Comparison of ENCODE assay signal across 8 cellular contexts in genomic region chr9:134327671-134328231, GRCh38. TPM values are rescaled to one million over a fixed set of nuclear protein-coding genes. Genes with fewer than 3 reads are reported as not detected.
A peak's percentile ranks its signal among the peaks of the same experiment; 100 is the strongest.
DNase-seq lines count a peak whose midpoint lies in the region; ATAC-seq and TF ChIP-seq lines count a peak whose summit lies in the region.

No MANE protein-coding gene starts in this region.

- H3K9me3 ChIP-seq in CD8-positive, alpha-beta memory T cell (ENCODE audit: low read length): no peaks in the 10 kb centered on the region
- H3K9me3 ChIP-seq in heart left ventricle: no peaks in the 10 kb centered on the region

- no peak for TF ChIP-seq POLR2A in heart left ventricle (IDR thresholded peaks at IDR 0.05)

- H3K27me3 Mint-ChIP-seq in CD8-positive, alpha-beta memory T cell: peaks cover 0 to 4% of the 10 kb centered on the region in 2 donors
- peaks cover 7% of the 10 kb centered on the region for H3K27me3 Mint-ChIP-seq in progenitor cell of endocrine pancreas

- 25 to 35% (median 30%) methylated on average over 7 to 10 of the region's 10 CpGs for WGBS in heart left ventricle, 4 donors

- H3K36me3 ChIP-seq in CD8-positive, alpha-beta memory T cell (ENCODE audit: insufficient read depth, low read length): no peaks in the 10 kb centered on the region
- H3K36me3 ChIP-seq in heart left ventricle: no peaks in the 10 kb centered on the region

- intact Hi-C loops in heart left ventricle (cut with DNase I): loop anchor here (2.0 to 10.0 kb wide), 15 partner anchors 37 to 260 kb away; partner anchors contain the start of gene BRD3 (in 1 of the 10)

- peak overlapping the region in 2 of 8 donors; percentile 17 to 89 for H3K27ac Mint-ChIP-seq in CD8-positive, alpha-beta memory T cell
- peak overlapping the region; percentile 95 for H3K27ac Mint-ChIP-seq in progenitor cell of endocrine pancreas

- H3K9me3 Mint-ChIP-seq in CD8-positive, alpha-beta memory T cell: no peaks in the 10 kb centered on the region
- H3K9me3 Mint-ChIP-seq in progenitor cell of endocrine pancreas (ENCODE audit: low read depth): no peaks in the 10 kb centered on the region

- POLR2A ChIA-PET in CD8-positive, alpha-beta memory T cell (lab: Charles Lee): no interaction called here

- no peak for DNase-seq in CD8-positive, alpha-beta memory T cell
- DNase-seq in heart left ventricle (peak in 3 of 5 donors; percentile 25 to 48 (median 27)), progenitor cell of endocrine pancreas (ENCODE audit: low spot score, unreplicated experiment) (no peak), GF-D8 (lab: John Stamatoyannopoulos, UW) (no peak), T1000 (lab: John Stamatoyannopoulos, UW) (no peak)
- DNase-seq in central memory CD4-positive, alpha-beta T cell: no peak

- TF ChIP-seq CTCF in VCaP (conservative IDR thresholded peaks at IDR 0.05): no peak
- no peak for TF ChIP-seq CTCF in heart left ventricle (IDR thresholded peaks at IDR 0.05)
- no peak for TF ChIP-seq CTCF in progenitor cell of endocrine pancreas (IDR thresholded peaks at IDR 0.05; ENCODE audit: unreplicated experiment)

- H3K27me3 ChIP-seq in CD8-positive, alpha-beta memory T cell (ENCODE audit: insufficient read depth, low read length, poor library complexity, severe bottlenecking): no peaks in the 10 kb centered on the region
- H3K27me3 ChIP-seq in heart left ventricle: no peaks in the 10 kb centered on the region

- ATAC-seq in heart left ventricle (no peak), HG03521 (IDR thresholded peaks at IDR 0.05; ENCODE audit: unreplicated experiment) (no peak)

- CTCF ChIA-PET in CD8-positive, alpha-beta memory T cell (lab: Charles Lee): interaction anchor here (0.9 to 2.3 kb wide), 3 partner anchors 26 to 157 kb away, joined by 3 to 8 read pairs (median 7); no protein-coding TSS in a partner anchor

- peaks cover 9 to 28% (median 15%) of the 10 kb centered on the region in 3 donors for H3K4me1 Mint-ChIP-seq in CD8-positive, alpha-beta memory T cell
- H3K4me1 Mint-ChIP-seq in progenitor cell of endocrine pancreas (ENCODE audit: low read depth): peaks cover 39% of the 10 kb centered on the region

- H3K27ac ChIP-seq in CD8-positive, alpha-beta memory T cell (ENCODE audit: low read depth, low read length): peak overlapping the region; percentile 57
- peak overlapping the region; percentile 92 for H3K27ac ChIP-seq in VCaP
- H3K27ac ChIP-seq in heart left ventricle: peak overlapping the region; percentile 74 to 93 (median 86)

- peaks cover 19% of the 10 kb centered on the region for H3K4me1 ChIP-seq in CD8-positive, alpha-beta memory T cell (ENCODE audit: insufficient read depth, low read length)
- peaks cover 26 to 82% (median 67%) of the 10 kb centered on the region in 12 donors for H3K4me1 ChIP-seq in heart left ventricle

- H3K4me3 Mint-ChIP-seq in CD8-positive, alpha-beta memory T cell: peak overlapping the region; percentile 49 to 85 (median 65)
- peak overlapping the region; percentile 77 for H3K4me3 Mint-ChIP-seq in progenitor cell of endocrine pancreas (ENCODE audit: low read depth)

- H3K4me3 ChIP-seq in CD8-positive, alpha-beta memory T cell (ENCODE audit: low read length): no peak overlapping the region
- H3K4me3 ChIP-seq in heart left ventricle: peak overlapping the region; percentile 50 to 99 (median 83)

- no peaks in the 10 kb centered on the region for H3K36me3 Mint-ChIP-seq in CD8-positive, alpha-beta memory T cell
- no peaks in the 10 kb centered on the region for H3K36me3 Mint-ChIP-seq in progenitor cell of endocrine pancreas (ENCODE audit: insufficient read depth)

RNA-seq across cellular contexts. Expression of gene RXRA, which starts 1.5 kb away (rescaled TPM):
- 1 to 10 TPM; 9.9 to 10.0 TPM for total RNA-seq in CD8-positive, alpha-beta memory T cell
- polyA plus RNA-seq in CD8-positive, alpha-beta memory T cell: 2.1 TPM
- total RNA-seq in heart left ventricle (10 to 100 TPM; 45.5 to 87.9 (median 52.9) TPM), progenitor cell of endocrine pancreas (58.4 and 64.8 TPM in 2 replicates)
- polyA plus RNA-seq in heart left ventricle: 10 to 100 TPM; 54.9 to 55.8 TPM

Comparison
In these comparisons a context has a peak if more than half of its experiments do, and no peak if none do; other contexts are left out.
1. DNase-seq: peak in heart left ventricle (3 of 5); none in CD8-positive, alpha-beta memory T cell (0 of 5), progenitor cell of endocrine pancreas (single experiment), GF-D8 (single experiment), central memory CD4-positive, alpha-beta T cell (single experiment) and T1000 (single experiment).
2. Peak in every context shown above with its lines, with median percentiles within 50 percentile points of each other: H3K27ac ChIP-seq.